ENCODE assay signal across 15 cellular contexts in the genomic region with DNA sequence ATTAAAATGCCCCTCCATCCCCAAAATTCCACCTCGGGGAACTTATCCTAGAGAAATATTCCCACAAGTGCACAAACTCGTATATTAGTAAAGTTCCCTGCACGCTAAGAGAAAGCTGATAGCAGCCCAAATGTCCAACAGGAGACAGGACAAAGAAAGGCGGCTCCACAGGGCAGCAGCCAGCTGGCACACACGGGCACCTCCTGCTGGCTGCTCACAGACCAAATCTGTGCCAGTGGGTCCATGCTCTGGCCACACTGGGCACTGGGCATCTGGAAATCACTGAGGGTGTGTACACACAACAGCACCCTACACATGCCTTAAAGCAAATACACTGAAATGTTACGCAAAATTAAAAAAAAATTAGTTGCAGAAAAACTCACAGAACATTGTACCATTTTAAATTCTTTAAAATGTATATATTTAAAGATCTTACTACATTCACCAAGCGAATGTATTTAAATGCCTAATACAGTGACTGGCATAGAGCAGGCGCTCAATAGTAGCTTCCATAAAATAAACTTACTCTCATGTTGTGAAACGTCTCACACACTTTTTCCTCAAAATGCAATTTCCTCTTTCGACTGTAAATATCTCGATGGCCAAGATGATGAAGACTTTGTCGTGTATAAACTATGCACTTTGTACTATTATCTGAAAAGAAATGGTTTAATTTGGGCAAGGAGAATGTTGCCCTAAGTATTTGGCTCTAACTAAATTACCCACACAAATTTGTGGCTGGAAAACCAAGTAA. TPM values are rescaled to one million over a fixed set of nuclear protein-coding genes. Genes with fewer than 3 reads are reported as not detected.
DNase-seq lines count a peak whose midpoint lies in the region; ATAC-seq, FAIRE-seq and TF ChIP-seq lines count a peak whose summit lies in the region.
"Had no signal": no experiment of that assay in that cellular context is flagged by ENCODE, and none has a peak within 500 bp of the region (broad histone marks: within the 10 kb centered on the region; RNA-seq: fewer than 3 reads in every experiment).

No MANE protein-coding gene starts in this region.

- H3K9ac ChIP-seq in PC-3 (ENCODE audit: low read length) = no peak overlapping the region

- CTCF ChIA-PET in PC-3 (lab: Charles Lee) = no interaction called here

- ATAC-seq in PC-3 (no peak), gastrocnemius medialis (peak; percentile 63 to 90), GM21576 (IDR thresholded peaks at IDR 0.05; ENCODE audit: unreplicated experiment) (no peak)
- ATAC-seq: foreskin keratinocyte; stimulated activated naive CD8-positive, alpha-beta T cell treated with anti-CD3 and anti-CD28 coated beads, Interleukin-15, amount 100 ng/mL, for 72 hours had no signal

- no peaks in the 10 kb centered on the region for H3K79me2 ChIP-seq in PC-3 (ENCODE audit: low read length)

- intact Hi-C loops in PC-3 (cut with micrococcal nuclease) (no loop called here), esophagus muscularis mucosa (cut with DNase I) (no loop called here), gastrocnemius medialis (cut with DNase I; ENCODE audit: low total_unique reads) (loop anchor here (2.0 to 5.0 kb wide), 2 partner anchors 25 to 78 kb away; no protein-coding TSS in a partner anchor)

- no peaks in the 10 kb centered on the region for H3K9me2 ChIP-seq in PC-3 (replicated peaks; ENCODE audit: low read length)

- H3K4me1 ChIP-seq in PC-3 (ENCODE audit: insufficient read depth, low read length) (peaks cover 15% of the 10 kb centered on the region), esophagus muscularis mucosa (peaks cover 7 to 69% (median 59%) of the 10 kb centered on the region in 4 donors), gastrocnemius medialis (peaks cover 44 to 52% of the 10 kb centered on the region in 2 donors), small intestine (ENCODE audit: control insufficient read depth in 2 of 2, insufficient read depth in 1 of 2, low read depth in 1 of 2, low read length in 1 of 2) (peaks cover 0 to 5% of the 10 kb centered on the region in 2 donors)
- H3K4me1 ChIP-seq: breast epithelium had no signal

- H3K9me3 ChIP-seq in PC-3 (ENCODE audit: low read length) = no peaks in the 10 kb centered on the region
- no peaks in the 10 kb centered on the region for H3K9me3 ChIP-seq in esophagus muscularis mucosa
- H3K9me3 ChIP-seq in gastrocnemius medialis = no peaks in the 10 kb centered on the region
- no peaks in the 10 kb centered on the region for H3K9me3 ChIP-seq in small intestine (ENCODE audit: control insufficient read depth, low read depth)
- H3K9me3 ChIP-seq: breast epithelium had no signal

- H3K36me3 ChIP-seq in GM06990 (ENCODE audit: control insufficient read depth, insufficient read depth, low read length) (no peaks in the 10 kb centered on the region), PC-3 (ENCODE audit: low read depth, low read length) (no peaks in the 10 kb centered on the region), esophagus muscularis mucosa (no peaks in the 10 kb centered on the region), gastrocnemius medialis (no peaks in the 10 kb centered on the region), small intestine (ENCODE audit: control insufficient read depth in 2 of 2, insufficient read depth in 2 of 2, low read length in 2 of 2) (no peaks in the 10 kb centered on the region)
- H3K36me3 ChIP-seq: breast epithelium had no signal

- peak overlapping the region; percentile 76 for H3K4me2 ChIP-seq in PC-3 (ENCODE audit: low read length)

- no peak overlapping the region for H3K27ac ChIP-seq in PC-3 (ENCODE audit: low read length)
- peak overlapping the region; percentile 62 to 71 (median 66) for H3K27ac ChIP-seq in esophagus muscularis mucosa (replicated peaks in 1 of 4)
- peak overlapping the region; percentile 67 to 79 (median 72) for H3K27ac ChIP-seq in gastrocnemius medialis
- H3K27ac ChIP-seq in small intestine (ENCODE audit: low read depth in 1 of 2, low read length in 1 of 2) = no peak overlapping the region
- H3K27ac ChIP-seq: breast epithelium, foreskin keratinocyte had no signal

- TF ChIP-seq POLR2A in esophagus muscularis mucosa (IDR thresholded peaks at IDR 0.05; ENCODE audit: low read depth) = no peak
- TF ChIP-seq POLR2A in gastrocnemius medialis (IDR thresholded peaks at IDR 0.05) = no peak

- no peaks in the 10 kb centered on the region for H3F3A ChIP-seq in PC-3 (ENCODE audit: low read length, unreplicated experiment)

- TF ChIP-seq EP300 in esophagus muscularis mucosa (IDR thresholded peaks at IDR 0.05) = no peak

- no peak for FAIRE-seq in small intestine (lab: Jason Lieb, UNC)

- WGBS in esophagus muscularis mucosa = 74% methylated on average over 12 of the region's 12 CpGs
- WGBS in small intestine, 3 donors = 73 to 80% (median 79%) methylated on average over 12 of the region's 12 CpGs

- BruUV-seq in PC-3 (replicated peaks; lab: Mats Ljungman, UMichigan) = no TSS peak

- TF ChIP-seq CTCF in GM06990 (IDR thresholded peaks at IDR 0.05; ENCODE audit: insufficient read depth, low read length, poor library complexity, severe bottlenecking) (peak; percentile 33), PC-3 (conservative IDR thresholded peaks at IDR 0.05; ENCODE audit: low read depth, low read length) (peak; percentile 30; the same call in 1 of the 2 replicates), esophagus muscularis mucosa (IDR thresholded peaks at IDR 0.05) (peak in 1 of 3 experiments; percentile 9), gastrocnemius medialis (IDR thresholded peaks at IDR 0.05 in 4 of 5, conservative IDR thresholded peaks at IDR 0.05 in 1 of 5) (peak; percentile 17 to 50 (median 45))

- H3K4me3 ChIP-seq in GM06990 (replicated peaks; ENCODE audit: low read depth, low read length) = peak overlapping the region; percentile 24; the same call in 1 of the 2 replicates
- no peak overlapping the region for H3K4me3 ChIP-seq in PC-3 (ENCODE audit: low read length)
- no peak overlapping the region for H3K4me3 ChIP-seq in esophagus muscularis mucosa
- peak overlapping the region; percentile 29 to 52 (median 34) for H3K4me3 ChIP-seq in gastrocnemius medialis
- H3K4me3 ChIP-seq in small intestine (ENCODE audit: low read depth in 1 of 2, low read length in 2 of 2) = no peak overlapping the region

- in situ Hi-C loops in gastrocnemius medialis (cut with MboI; ENCODE audit: low sequenced_read_pairs in 4 of 4) = no loop called here

- H3K27me3 ChIP-seq in GM06990 (replicated peaks; ENCODE audit: control insufficient read depth, insufficient read depth, low read length) = no peaks in the 10 kb centered on the region
- H3K27me3 ChIP-seq in PC-3 (ENCODE audit: low read length) = peaks cover 19% of the 10 kb centered on the region
- no peaks in the 10 kb centered on the region for H3K27me3 ChIP-seq in esophagus muscularis mucosa
- H3K27me3 ChIP-seq in gastrocnemius medialis = no peaks in the 10 kb centered on the region
- H3K27me3 ChIP-seq in small intestine (ENCODE audit: control insufficient read depth in 2 of 2, insufficient read depth in 2 of 2, low read length in 2 of 2) = no peaks in the 10 kb centered on the region
- H3K27me3 ChIP-seq: breast epithelium, foreskin keratinocyte had no signal

- H2AFZ ChIP-seq in PC-3 (ENCODE audit: low read length) = no peak overlapping the region

- no peak for DNase-seq in GM06990 (ENCODE audit: extremely low read depth, insufficient read length)
- no peak for DNase-seq in PC-3
- DNase-seq in esophagus muscularis mucosa (ENCODE audit: extremely low spot score) = no peak
- DNase-seq in gastrocnemius medialis = peak in 1 of 2 donors; percentile 80
- DNase-seq in stimulated activated CD4-positive, alpha-beta T cell treated with anti-CD3 and anti-CD28 coated beads, Interleukin-4, amount 100 ng/mL, for 1 hour = no peak
- DNase-seq in SHP77 (lab: John Stamatoyannopoulos, UW) = no peak
- no peak for DNase-seq in small intestine
- DNase-seq: foreskin keratinocyte; GDM1; mesendoderm; NCI-H2029 treated with DMSO at 0.1 percent for 48 hours; stimulated activated naive CD8-positive, alpha-beta T cell treated with anti-CD3 and anti-CD28 coated beads, Interleukin-15, amount 100 ng/mL, for 72 hours; T-helper 1 cell had no signal

- H4K20me1 ChIP-seq in PC-3 (ENCODE audit: low read length) = no peaks in the 10 kb centered on the region

- POLR2A ChIA-PET in PC-3 (lab: Charles Lee; ENCODE audit: unreplicated experiment) = no interaction called here

RNA-seq across cellular contexts. Expression of a gene that starts 19.4 kb away (rescaled TPM):
- 1.7 and 4.0 TPM in 2 replicates for total RNA-seq in PC-3 (2014; rRNA removed)
- 10 to 100 TPM; 28.5 to 44.9 (median 35.8) TPM for total RNA-seq in esophagus muscularis mucosa
- total RNA-seq in gastrocnemius medialis = 10 to 100 TPM in 3 of 4 donors, 1 to 10 TPM in 1; 8.4 to 19.3 (median 12.4) TPM
- 1 to 10 TPM; 4.6 to 6.9 (median 6.1) TPM for polyA plus RNA-seq in small intestine

Comparison
In these comparisons a context has a peak if more than half of its experiments do, and no peak if none do; other contexts are left out.
1. H3K4me3 ChIP-seq: peak in GM06990 (single experiment) and gastrocnemius medialis (4 of 4); none in PC-3 (single experiment), esophagus muscularis mucosa (0 of 4) and small intestine (0 of 2).
2. ATAC-seq: peak in gastrocnemius medialis (2 of 2); none in PC-3 (single experiment) and GM21576 (single experiment).
3. H3K27ac ChIP-seq: peak in esophagus muscularis mucosa (4 of 4) and gastrocnemius medialis (4 of 4); none in PC-3 (single experiment) and small intestine (0 of 2).